In genomic region chr12:107730942-107731341, GRCh38 we compare ENCODE assay signal across 16 cellular contexts. TPM values are rescaled to one million over a fixed set of nuclear protein-coding genes. Genes with fewer than 3 reads are reported as not detected.
DNase-seq lines count a peak whose midpoint lies in the region; ATAC-seq, FAIRE-seq and TF ChIP-seq lines count a peak whose summit lies in the region.
"Had no signal": no experiment of that assay in that cellular context is flagged by ENCODE, and none has a peak within 500 bp of the region (broad histone marks: within the 10 kb centered on the region; RNA-seq: fewer than 3 reads in every experiment).

No MANE protein-coding gene starts in this region.

- H3K9me3 ChIP-seq in A549 (no peaks in the 10 kb centered on the region), esophagus (ENCODE audit: control insufficient read depth in 2 of 2, insufficient read depth in 1 of 2, low read depth in 1 of 2, low read length in 1 of 2) (no peaks in the 10 kb centered on the region), parathyroid adenoma (ENCODE audit: control insufficient read depth, low read length) (no peaks in the 10 kb centered on the region), neuronal stem cell (replicated peaks in 1 of 2; ENCODE audit: control insufficient read depth in 2 of 2, insufficient read depth in 1 of 2, low read depth in 1 of 2, low read length in 2 of 2) (no peaks in the 10 kb centered on the region)
- H3K9me3 ChIP-seq: BE2C, Caco-2, HAP-1 had no signal

- WGBS in A549 (ENCODE audit: missing lambda C conversion rate), result 79% methylated on average over 3 of the region's 3 CpGs
- WGBS in esophagus, 2 donors, result 50 to 66% methylated on average over 3 of the region's 3 CpGs
- 83% methylated on average over 1 of the region's 3 CpGs; no CpG with 5 or more reads in 1 of the 2 donors for WGBS in neuronal stem cell (ENCODE audit: extremely low coverage in 2 of 2, insufficient read length in 2 of 2, insufficient replicate concordance in 1 of 2), 2 donors

- peak overlapping the region in 3 of 4 donors; percentile 9 to 70 (median 27) for H3K4me3 Mint-ChIP-seq in IgD-negative memory B cell
- H3K4me3 Mint-ChIP-seq: CD8-positive, alpha-beta T cell had no signal

- no peak overlapping the region for H3K4ac ChIP-seq in neuronal stem cell (ENCODE audit: low read length)

- H3K4me3 ChIP-seq in A549 (no peak overlapping the region), esophagus (ENCODE audit: low read depth in 1 of 2, low read length in 2 of 2) (no peak overlapping the region), parathyroid adenoma (ENCODE audit: low read depth, low read length) (peak overlapping the region; percentile 38), neuronal stem cell (ENCODE audit: low read length in 2 of 2) (no peak overlapping the region)
- H3K4me3 ChIP-seq: HAP-1 had no signal

- TF ChIP-seq POLR2A in A549 (IDR thresholded peaks at IDR 0.05; ENCODE audit: low read length), result no peak

- H2BK5ac ChIP-seq in neuronal stem cell (ENCODE audit: low read length), result no peak overlapping the region

- H4K8ac ChIP-seq in neuronal stem cell (ENCODE audit: low read depth, low read length), result no peak overlapping the region

- H3K27ac ChIP-seq in A549 (no peak overlapping the region), esophagus (ENCODE audit: low read depth in 2 of 2, low read length in 1 of 2) (peak overlapping the region; percentile 14 to 57), parathyroid adenoma (peak overlapping the region; percentile 83), neuronal stem cell (replicated peaks; ENCODE audit: low read length) (no peak overlapping the region)
- H3K27ac ChIP-seq: C4-2B, HL-60 had no signal

- H2AK5ac ChIP-seq in neuronal stem cell (ENCODE audit: low read depth, low read length), result no peak overlapping the region

- no peak for TF ChIP-seq EP300 in A549 (IDR thresholded peaks at IDR 0.05)

- no peak overlapping the region for H3K4me2 ChIP-seq in A549
- peak overlapping the region; percentile 7 for H3K4me2 ChIP-seq in parathyroid adenoma (ENCODE audit: low read length)
- H3K4me2 ChIP-seq in neuronal stem cell (ENCODE audit: insufficient read depth, low read length, poor library complexity, severe bottlenecking), result no peak overlapping the region

- TF ChIP-seq RAD21 in A549 (conservative IDR thresholded peaks at IDR 0.05 in 1 of 2, IDR thresholded peaks at IDR 0.05 in 1 of 2), result no peak

- H3K9me3 Mint-ChIP-seq in IgD-negative memory B cell, result peaks cover 0 to 2% (median 2%) of the 10 kb centered on the region in 3 donors
- H3K9me3 Mint-ChIP-seq: CD8-positive, alpha-beta T cell had no signal

- H3K27ac Mint-ChIP-seq in IgD-negative memory B cell, result peak overlapping the region; percentile 78 to 97 (median 97)

- no peaks in the 10 kb centered on the region for H3K4me1 ChIP-seq in A549
- no peaks in the 10 kb centered on the region for H3K4me1 ChIP-seq in esophagus (ENCODE audit: control insufficient read depth in 2 of 2, insufficient read depth in 2 of 2, low read length in 1 of 2)
- peaks cover 27% of the 10 kb centered on the region for H3K4me1 ChIP-seq in parathyroid adenoma
- H3K4me1 ChIP-seq in neuronal stem cell (ENCODE audit: control insufficient read depth in 2 of 2, insufficient read depth in 1 of 2, low read depth in 1 of 2, low read length in 2 of 2), result no peaks in the 10 kb centered on the region
- H3K4me1 ChIP-seq: BE2C, Caco-2, HAP-1 had no signal

- CTCF ChIA-PET in A549 (lab: Yijun Ruan, JAX), result no interaction called here

- H2BK120ac ChIP-seq in neuronal stem cell (ENCODE audit: low read depth, low read length), result no peak overlapping the region

- no peak overlapping the region for H4K91ac ChIP-seq in neuronal stem cell (ENCODE audit: low read depth, low read length, poor library complexity)

- H3K23ac ChIP-seq in neuronal stem cell (ENCODE audit: low read depth, low read length, poor library complexity), result no peak overlapping the region

- H3K79me1 ChIP-seq in neuronal stem cell (ENCODE audit: low read depth, low read length), result no peaks in the 10 kb centered on the region

- H2BK12ac ChIP-seq in neuronal stem cell (ENCODE audit: low read length), result no peak overlapping the region

- H3K36me3 Mint-ChIP-seq in IgD-negative memory B cell, result peaks cover 18% of the 10 kb centered on the region

- TF ChIP-seq CTCF in A549 (IDR thresholded peaks at IDR 0.05) (no peak), parathyroid adenoma (IDR thresholded peaks at IDR 0.05) (no peak)

- no peaks in the 10 kb centered on the region for H3K79me2 ChIP-seq in parathyroid adenoma

- no peaks in the 10 kb centered on the region for H3K27me3 Mint-ChIP-seq in IgD-negative memory B cell

- no peak for DNase-seq in A549 (ENCODE audit: low read depth in 1 of 2, low spot score in 1 of 2)
- DNase-seq in activated CD4-positive, CD25-positive, alpha-beta regulatory T cell (lab: John Stamatoyannopoulos, UW), result no peak
- DNase-seq in neuronal stem cell (ENCODE audit: low spot score), result no peak
- no peak for DNase-seq in CD1c-positive myeloid dendritic cell (ENCODE audit: extremely low spot score)
- DNase-seq: BE2C; Caco-2; CD8-positive, alpha-beta T cell; GF-D8 had no signal

- H3K27me3 ChIP-seq in esophagus (ENCODE audit: control insufficient read depth in 1 of 2, insufficient read depth in 2 of 2, low read length in 2 of 2) (no peaks in the 10 kb centered on the region), parathyroid adenoma (ENCODE audit: control insufficient read depth, insufficient read depth, low read length) (no peaks in the 10 kb centered on the region), neuronal stem cell (ENCODE audit: control insufficient read depth in 3 of 3, insufficient read depth in 3 of 3, low read depth in 1 of 3, low read length in 3 of 3) (no peaks in the 10 kb centered on the region)
- H3K27me3 ChIP-seq: BE2C had no signal

- H3K36me3 ChIP-seq in esophagus (ENCODE audit: control insufficient read depth in 2 of 2, insufficient read depth in 2 of 2, low read length in 1 of 2) (peaks cover 4 to 6% of the 10 kb centered on the region in 2 donors), parathyroid adenoma (ENCODE audit: control insufficient read depth, insufficient read depth, low read length) (no peaks in the 10 kb centered on the region), neuronal stem cell (replicated peaks in 1 of 2; ENCODE audit: control insufficient read depth in 2 of 2, insufficient read depth in 2 of 2, low read length in 2 of 2) (peaks cover 16 to 38% of the 10 kb centered on the region in 2 donors)

- H3K4me1 Mint-ChIP-seq in IgD-negative memory B cell, result peaks cover 29 to 58% (median 43%) of the 10 kb centered on the region in 3 donors

- ATAC-seq in A549 (peak; percentile 27 to 58; a peak in 4 of 6 replicates), HG03469 (IDR thresholded peaks at IDR 0.05; ENCODE audit: unreplicated experiment) (no peak)
- ATAC-seq: CD8-positive, alpha-beta T cell had no signal

- no peak overlapping the region for H2BK15ac ChIP-seq in neuronal stem cell (ENCODE audit: low read length)

- H2AFZ ChIP-seq in parathyroid adenoma (no peak overlapping the region), neuronal stem cell (ENCODE audit: low read length) (no peak overlapping the region)

- H3K9ac ChIP-seq in parathyroid adenoma, result no peak overlapping the region
- no peak overlapping the region for H3K9ac ChIP-seq in neuronal stem cell (ENCODE audit: low read depth, low read length, poor library complexity)

- H3K14ac ChIP-seq in neuronal stem cell (ENCODE audit: low read length), result no peak overlapping the region

- POLR2A ChIA-PET in A549 (lab: Yijun Ruan, JAX), result no interaction called here

- H3K18ac ChIP-seq in neuronal stem cell (ENCODE audit: low read length), result no peak overlapping the region

- no peak for FAIRE-seq in A549 (lab: Jason Lieb, UNC)
- FAIRE-seq: H1 had no signal

TF ChIP-seq in A549, 52 proteins besides CTCF, POLR2A, EP300 and RAD21:
- TF ChIP-seq KDM5A (IDR thresholded peaks at IDR 0.05) (no peak), HOXA7 (CRISPR knock-in tag; IDR thresholded peaks at IDR 0.05) (no peak), SMC3 (IDR thresholded peaks at IDR 0.05) (no peak), FOSL2 (IDR thresholded peaks at IDR 0.05) (no peak), FOSL2 (CRISPR knock-in tag; IDR thresholded peaks at IDR 0.05) (no peak), RFX5 (IDR thresholded peaks at IDR 0.05) (no peak), NFE2L2 (conservative IDR thresholded peaks at IDR 0.05; ENCODE audit: low read length) (no peak), ZNF302 (CRISPR knock-in tag; IDR thresholded peaks at IDR 0.05) (no peak), GATA3 (IDR thresholded peaks at IDR 0.05; ENCODE audit: borderline replicate concordance) (no peak), PHF8 (IDR thresholded peaks at IDR 0.05; ENCODE audit: borderline replicate concordance, low read depth) (no peak)

RNA-seq across cellular contexts. Expression of gene PRDM4, which starts 30.0 kb away (rescaled TPM):
- 31.6 and 36.5 TPM in 2 replicates for polyA plus RNA-seq in A549 (2011; rRNA removed)
- 15.7 and 19.0 TPM in 2 replicates for polyA plus RNA-seq in A549 (2012; cell fraction: cytosol; rRNA removed)
- 13.9 and 18.0 TPM in 2 replicates for polyA plus RNA-seq in A549 (2012; cell fraction: nucleus; rRNA removed)
- 13.5 to 14.9 TPM (median 14.6 TPM) in 3 replicates for polyA plus RNA-seq in A549 (2017; fragmentation: RNase III; extraction: RNeasy Plus Mini Kit Qiagen cat#74134 plus additional on column Dnase treatment)
- polyA minus RNA-seq in A549 (2011; rRNA and poly(A)+ RNA removed), result 35.0 and 42.4 TPM in 2 replicates
- 65.1 TPM for polyA plus RNA-seq in IgD-negative memory B cell
- polyA plus RNA-seq in esophagus, result 10 to 100 TPM; 11.4 to 13.8 TPM
- 13.1 TPM for polyA plus RNA-seq in neuronal stem cell (2013, experiment 1 of 2)
- polyA plus RNA-seq in neuronal stem cell (2013, experiment 2 of 2), result 13.2 TPM

RNA-seq across cellular contexts. Expression of gene ASCL4, which starts 43.6 kb away (rescaled TPM):
- polyA plus RNA-seq in A549 (2011; rRNA removed) (not detected in 2 replicates), A549 (2017; fragmentation: RNase III; extraction: RNeasy Plus Mini Kit Qiagen cat#74134 plus additional on column Dnase treatment) (not detected in 3 replicates), IgD-negative memory B cell (not detected), esophagus (under 1 TPM in 1 of 2 donors, not detected in 1; 0.04 TPM)
- not detected in 2 replicates for polyA plus RNA-seq in A549 (2012; cell fraction: cytosol; rRNA removed)
- 0.01 TPM in 1 of 2 replicates, not detected in the other for polyA plus RNA-seq in A549 (2012; cell fraction: nucleus; rRNA removed)
- not detected in 2 replicates for polyA minus RNA-seq in A549 (2011; rRNA and poly(A)+ RNA removed)
- polyA plus RNA-seq in neuronal stem cell (2013, experiment 1 of 2), result not detected
- not detected for polyA plus RNA-seq in neuronal stem cell (2013, experiment 2 of 2)
- polyA plus RNA-seq: H1 had no signal

RNA-seq across cellular contexts. Expression of gene PWP1, which starts 45.3 kb away (rescaled TPM):
- polyA plus RNA-seq in A549 (2011; rRNA removed) (115 and 191 TPM in 2 replicates), A549 (2017; fragmentation: RNase III; extraction: RNeasy Plus Mini Kit Qiagen cat#74134 plus additional on column Dnase treatment) (129 to 140 TPM (median 132 TPM) in 3 replicates), IgD-negative memory B cell (111 TPM), esophagus (10 to 100 TPM; 12.8 to 32.5 TPM)
- 120 and 258 TPM in 2 replicates for polyA plus RNA-seq in A549 (2012; cell fraction: cytosol; rRNA removed)
- 187 and 201 TPM in 2 replicates for polyA plus RNA-seq in A549 (2012; cell fraction: nucleus; rRNA removed)
- 44.1 and 46.1 TPM in 2 replicates for polyA minus RNA-seq in A549 (2011; rRNA and poly(A)+ RNA removed)
- polyA plus RNA-seq in neuronal stem cell (2013, experiment 1 of 2), result 49.5 TPM
- 56.3 TPM for polyA plus RNA-seq in neuronal stem cell (2013, experiment 2 of 2)

Comparison
In these comparisons a context has a peak if more than half of its experiments do, and no peak if none do; other contexts are left out.
1. H3K27ac ChIP-seq: peak in esophagus (2 of 2) and parathyroid adenoma (single experiment); none in A549 (0 of 2) and neuronal stem cell (single experiment).